ENCODE assay signal across 24 cellular contexts in the genomic region with DNA sequence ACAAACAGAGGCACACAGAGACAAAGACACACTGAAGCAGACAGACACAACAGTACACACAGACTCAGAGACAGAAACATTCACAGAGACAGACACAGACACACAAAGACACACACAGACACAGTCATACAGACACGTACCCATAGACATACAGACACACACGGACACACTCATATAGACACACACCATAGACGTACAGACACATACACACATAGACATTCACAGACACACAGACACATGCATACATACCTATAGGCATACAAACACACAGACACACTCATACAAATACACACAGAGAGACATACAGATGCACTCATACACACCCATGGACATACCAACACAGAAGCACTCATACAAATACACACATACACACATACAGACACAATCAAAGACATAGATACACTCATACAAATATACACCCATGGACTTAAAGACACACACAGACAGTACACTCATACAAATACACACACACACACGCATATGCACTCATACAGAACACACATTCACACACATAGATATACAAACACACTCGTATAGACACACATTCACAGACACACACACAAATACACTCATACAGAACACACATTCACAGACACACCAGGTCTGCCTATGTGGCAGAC. TPM values are rescaled to one million over a fixed set of nuclear protein-coding genes. Genes with fewer than 3 reads are reported as not detected.
A peak's percentile ranks its signal among the peaks of the same experiment; 100 is the strongest.
DNase-seq lines count a peak whose midpoint lies in the region; ATAC-seq and TF ChIP-seq lines count a peak whose summit lies in the region.
"Had no signal": no experiment of that assay in that cellular context is flagged by ENCODE, and none has a peak within 500 bp of the region (broad histone marks: within the 10 kb centered on the region; RNA-seq: fewer than 3 reads in every experiment).

No MANE protein-coding gene starts in this region.

- H3K4ac ChIP-seq in H9 (ENCODE audit: low read depth, low read length), result no peak overlapping the region

- no peak overlapping the region; the same call in 1 of the 2 replicates for H3K4me3 ChIP-seq in PC-3 (ENCODE audit: low read length)
- H3K4me3 ChIP-seq in skeletal muscle tissue (ENCODE audit: low read length in 3 of 3), result no peak overlapping the region
- H3K4me3 ChIP-seq: esophagus muscularis mucosa, heart left ventricle, lung had no signal

- H2BK15ac ChIP-seq in H9 (ENCODE audit: low read depth, low read length), result no peak overlapping the region

- H4K20me1 ChIP-seq in H9 (ENCODE audit: control insufficient read depth, insufficient read depth, insufficient read length), result no peaks in the 10 kb centered on the region
- H4K20me1 ChIP-seq in PC-3 (ENCODE audit: low read length), result no peaks in the 10 kb centered on the region

- no peak overlapping the region for H4K8ac ChIP-seq in H9 (replicated peaks; ENCODE audit: insufficient read length, low read depth, low read length)

- no peak overlapping the region for H3K9ac ChIP-seq in H9 (ENCODE audit: extremely low read depth, insufficient read length, low read length)
- no peak overlapping the region for H3K9ac ChIP-seq in PC-3 (ENCODE audit: low read length)
- no peak overlapping the region for H3K9ac ChIP-seq in skeletal muscle tissue (ENCODE audit: low read depth in 1 of 3, low read length in 3 of 3)

- CTCF ChIA-PET in PC-3 (lab: Charles Lee), result no interaction called here

- H3K4me3 Mint-ChIP-seq in H9, result no peak overlapping the region
- H3K4me3 Mint-ChIP-seq: activated naive CD4-positive, alpha-beta T cell treated with anti-CD3 and anti-CD28 coated beads for 36 hours; CD8-positive, alpha-beta memory T cell; central memory CD8-positive, alpha-beta T cell; HFFc6; nephron had no signal

- no peak overlapping the region for H2AK5ac ChIP-seq in H9 (ENCODE audit: insufficient read length, low read length)

- H4K5ac ChIP-seq in H9 (ENCODE audit: insufficient read length, low read depth, low read length), result peak overlapping the region; percentile 47

- H3K23me2 ChIP-seq in H9 (ENCODE audit: insufficient read length, low read depth, low read length, poor library complexity, severe bottlenecking), result no peaks in the 10 kb centered on the region

- POLR2A ChIA-PET in PC-3 (lab: Charles Lee; ENCODE audit: unreplicated experiment), result no interaction called here

- H3K4me1 Mint-ChIP-seq in H9, result peaks cover 0 to 5% of the 10 kb centered on the region in 2 experiments; a peak in 2 of 4 replicates
- H3K4me1 Mint-ChIP-seq: CD8-positive, alpha-beta memory T cell; central memory CD8-positive, alpha-beta T cell had no signal

- peak overlapping the region; percentile 12 for H2BK12ac ChIP-seq in H9 (ENCODE audit: insufficient read length, low read depth, low read length)

- no peak overlapping the region for H3T11ph ChIP-seq in H9 (ENCODE audit: low read length)

- H3K9me3 ChIP-seq in H9 (ENCODE audit: control insufficient read depth, low read depth, low read length), result no peaks in the 10 kb centered on the region
- H3K9me3 ChIP-seq in PC-3 (ENCODE audit: low read length), result no peaks in the 10 kb centered on the region
- H3K9me3 ChIP-seq in skeletal muscle tissue (ENCODE audit: control insufficient read depth in 3 of 3, low read length in 3 of 3), result no peaks in the 10 kb centered on the region

- H2BK120ac ChIP-seq in H9 (ENCODE audit: low read depth, low read length, poor library complexity, severe bottlenecking), result no peak overlapping the region

- WGBS in H9 (ENCODE audit: extremely low coverage, insufficient read length, low lambda C conversion rate), result no CpG with 5 or more reads among the region's 5 CpGs

- no peak for DNase-seq in H9
- DNase-seq in PC-3, result no peak
- DNase-seq in epithelial cell of prostate (ENCODE audit: low read depth, low spot score), result no peak
- no peak for DNase-seq in iPS-NIHi7 (ENCODE audit: extremely low spot score)
- DNase-seq: activated CD4-positive, alpha-beta T cell treated with anti-CD3 and anti-CD28 coated beads, Interleukin-2, amount 50 U/mL, for 48 hours; activated naive CD4-positive, alpha-beta T cell treated with anti-CD3 and anti-CD28 coated beads for 36 hours; CD8-positive, alpha-beta memory T cell; foreskin fibroblast; heart left ventricle; HFFc6; Karpas-422; NCI-H1436; NCI-H226; NCI-H69; SHP77; stimulated activated naive CD4-positive, alpha-beta T cell; T-helper 2 cell had no signal

- H3K36me3 ChIP-seq in PC-3 (ENCODE audit: low read depth, low read length) (no peaks in the 10 kb centered on the region), skeletal muscle tissue (ENCODE audit: control insufficient read depth in 3 of 3, insufficient read depth in 3 of 3, low read length in 3 of 3) (no peaks in the 10 kb centered on the region)
- H3K36me3 ChIP-seq: esophagus muscularis mucosa, heart left ventricle had no signal

- H3K27me3 ChIP-seq in H9 (ENCODE audit: insufficient read depth, low read length), result no peaks in the 10 kb centered on the region
- no peaks in the 10 kb centered on the region for H3K27me3 ChIP-seq in PC-3 (ENCODE audit: low read length)
- no peaks in the 10 kb centered on the region for H3K27me3 ChIP-seq in skeletal muscle tissue (ENCODE audit: control insufficient read depth in 3 of 3, insufficient read depth in 3 of 3, low read length in 3 of 3)
- H3K27me3 ChIP-seq: esophagus muscularis mucosa, heart left ventricle had no signal

- no peak overlapping the region for H3K23ac ChIP-seq in H9 (ENCODE audit: insufficient read length, low read depth, low read length)

- H3F3A ChIP-seq in PC-3 (ENCODE audit: low read length, unreplicated experiment), result no peaks in the 10 kb centered on the region

- no peaks in the 10 kb centered on the region for H3K79me1 ChIP-seq in H9 (ENCODE audit: insufficient read depth, low read depth, low read length, poor library complexity, severe bottlenecking)

- H2BK5ac ChIP-seq in H9 (ENCODE audit: insufficient read length, low read length), result peak overlapping the region; percentile 13

- H3K27ac Mint-ChIP-seq in H9, result no peak overlapping the region
- H3K27ac Mint-ChIP-seq: activated naive CD4-positive, alpha-beta T cell treated with anti-CD3 and anti-CD28 coated beads for 36 hours; CD8-positive, alpha-beta memory T cell; HFFc6; nephron had no signal

- peak overlapping the region; percentile 86 for H3K18ac ChIP-seq in H9 (ENCODE audit: insufficient read length, low read depth, low read length)

- peak overlapping the region; percentile 21; the same call in 1 of the 2 replicates for H3K14ac ChIP-seq in H9 (ENCODE audit: insufficient read depth, low read length)

- peak overlapping the region; percentile 17 for H3K4me2 ChIP-seq in H9 (ENCODE audit: insufficient read depth, insufficient read length, low read length)
- peak overlapping the region; percentile 72 for H3K4me2 ChIP-seq in PC-3 (ENCODE audit: low read length)

- no peak for ATAC-seq in PC-3
- ATAC-seq in HG03457 (IDR thresholded peaks at IDR 0.05; ENCODE audit: unreplicated experiment), result no peak
- ATAC-seq in GM18868 (IDR thresholded peaks at IDR 0.05; ENCODE audit: unreplicated experiment), result no peak
- ATAC-seq: heart left ventricle had no signal

- peak overlapping the region; percentile 23 for H4K91ac ChIP-seq in H9 (ENCODE audit: insufficient read length, low read depth, low read length)

- peak overlapping the region; percentile 66 for H3K27ac ChIP-seq in H9 (ENCODE audit: insufficient read length, low read depth, low read length)
- no peak overlapping the region for H3K27ac ChIP-seq in PC-3 (ENCODE audit: low read length)
- H3K27ac ChIP-seq in epithelial cell of prostate, result peak overlapping the region; percentile 11
- peak overlapping the region; percentile 9 for H3K27ac ChIP-seq in skeletal muscle tissue (ENCODE audit: low read depth, low read length)
- H3K27ac ChIP-seq: heart left ventricle had no signal

- peaks cover 1% of the 10 kb centered on the region for H3K27me3 Mint-ChIP-seq in H9 (ENCODE audit: low read depth)

- TF ChIP-seq CTCF in H9 (conservative IDR thresholded peaks at IDR 0.05), result no peak
- no peak for TF ChIP-seq CTCF in PC-3 (conservative IDR thresholded peaks at IDR 0.05; ENCODE audit: low read depth, low read length)

- BruUV-seq in PC-3 (replicated peaks; lab: Mats Ljungman, UMichigan), result no TSS peak

- H3K79me2 ChIP-seq in H9 (ENCODE audit: insufficient read depth, low read length), result no peaks in the 10 kb centered on the region
- H3K79me2 ChIP-seq in PC-3 (ENCODE audit: low read length), result no peaks in the 10 kb centered on the region

- no peak overlapping the region for H2BK20ac ChIP-seq in H9 (ENCODE audit: low read depth, low read length, poor library complexity, severe bottlenecking)

- H2AFZ ChIP-seq in H9 (ENCODE audit: low read length), result no peak overlapping the region
- H2AFZ ChIP-seq in PC-3 (ENCODE audit: low read length), result peak overlapping the region; percentile 87

- H3K36me3 Mint-ChIP-seq in H9 (ENCODE audit: insufficient read depth in 1 of 3, low read depth in 3 of 3), result peaks cover 0 to 1% (median 0%) of the 10 kb centered on the region in 3 experiments; a peak in 2 of 7 replicates
- H3K36me3 Mint-ChIP-seq: CD8-positive, alpha-beta memory T cell had no signal

- H3K9me2 ChIP-seq in PC-3 (replicated peaks; ENCODE audit: low read length), result no peaks in the 10 kb centered on the region

- H3K9me3 Mint-ChIP-seq in H9, result peaks cover 5% of the 10 kb centered on the region in 2 experiments; a peak in 2 of 5 replicates
- H3K9me3 Mint-ChIP-seq: activated naive CD4-positive, alpha-beta T cell treated with anti-CD3 and anti-CD28 coated beads for 36 hours; central memory CD8-positive, alpha-beta T cell had no signal

- peaks cover 9% of the 10 kb centered on the region; the same call in 1 of the 2 replicates for H3K4me1 ChIP-seq in H9 (ENCODE audit: insufficient read depth, low read length)
- peaks cover 12% of the 10 kb centered on the region for H3K4me1 ChIP-seq in PC-3 (ENCODE audit: insufficient read depth, low read length)
- peaks cover 0 to 7% (median 0%) of the 10 kb centered on the region in 3 donors for H3K4me1 ChIP-seq in skeletal muscle tissue (ENCODE audit: control insufficient read depth in 3 of 3, insufficient read depth in 3 of 3, low read length in 3 of 3)
- H3K4me1 ChIP-seq: esophagus muscularis mucosa had no signal

- no peak overlapping the region for H3K56ac ChIP-seq in H9 (ENCODE audit: insufficient read length, low read depth, low read length)

- intact Hi-C loops in PC-3 (cut with micrococcal nuclease), result no loop called here

RNA-seq across cellular contexts. Expression of a gene that starts 19.9 kb away (rescaled TPM):
- total RNA-seq in H9 (2021) (27.3 and 29.9 TPM in 2 replicates), PC-3 (2014; rRNA removed) (8.1 and 12.7 TPM in 2 replicates), skeletal muscle tissue (13.0 TPM)
